In the genomic region with DNA sequence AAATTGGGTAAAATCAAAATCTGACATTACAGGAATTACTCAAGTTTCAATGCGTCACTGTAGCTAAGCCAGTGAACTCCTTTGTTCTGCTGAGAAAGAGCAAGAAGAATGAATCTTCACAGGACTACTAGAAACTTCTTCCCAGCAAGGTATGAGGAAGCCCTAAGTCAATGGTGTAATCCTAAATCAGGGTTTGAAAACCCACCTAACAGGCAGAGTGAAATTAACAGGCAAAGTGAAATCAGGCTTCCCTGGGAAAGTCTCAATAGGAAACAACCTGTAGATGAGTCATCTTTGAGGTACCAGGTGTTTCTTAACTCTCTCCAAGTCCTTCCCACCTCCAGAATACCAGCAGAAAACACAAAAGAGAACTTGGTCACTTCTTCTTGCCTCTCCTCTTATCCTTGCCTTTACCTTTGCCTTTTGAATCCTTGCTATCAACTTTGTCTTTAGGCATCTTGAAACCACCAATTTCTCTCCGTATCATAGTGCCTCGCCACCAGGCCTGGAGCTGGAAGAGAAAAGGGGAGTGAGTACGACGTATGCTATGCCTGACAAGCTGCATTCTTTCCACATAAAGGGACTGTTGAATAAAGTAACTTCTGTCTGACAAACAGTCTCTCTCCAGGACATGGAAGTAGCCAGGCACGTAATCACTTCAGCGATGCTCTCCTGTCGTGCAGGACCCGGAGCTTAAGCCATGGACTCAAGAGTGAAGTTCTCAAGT, we compare ENCODE assay signal across 15 cellular contexts.
DNase-seq lines count a peak whose midpoint lies in the region; ATAC-seq and TF ChIP-seq lines count a peak whose summit lies in the region.
"Had no signal": no experiment of that assay in that cellular context is flagged by ENCODE, and none has a peak within 500 bp of the region (broad histone marks: within the 10 kb centered on the region; RNA-seq: fewer than 3 reads in every experiment).

No MANE protein-coding gene starts in this region.

- no peak overlapping the region for H3K4me3 Mint-ChIP-seq in GM23338
- peak overlapping the region; percentile 52 for H3K4me3 Mint-ChIP-seq in neural progenitor cell

- ATAC-seq in GM23338 (peak; percentile 59), RWPE2 (ENCODE audit: low read depth) (peak; percentile 87)

- H4K20me1 ChIP-seq in GM23338 (replicated peaks; ENCODE audit: insufficient read depth) (no peaks in the 10 kb centered on the region), neural progenitor cell (ENCODE audit: low read depth) (peaks cover 7% of the 10 kb centered on the region)

- H3K4me3 ChIP-seq in GM23338 = no peak overlapping the region
- no peak overlapping the region for H3K4me3 ChIP-seq in RWPE2 (ENCODE audit: severe bottlenecking)
- H3K4me3 ChIP-seq in epithelial cell of esophagus (ENCODE audit: low read length) = peak overlapping the region; percentile 11
- H3K4me3 ChIP-seq in neural progenitor cell = no peak overlapping the region
- no peak overlapping the region for H3K4me3 ChIP-seq in right atrium auricular region

- peak overlapping the region; percentile 59 for H3K27ac Mint-ChIP-seq in GM23338
- peak overlapping the region; percentile 87 for H3K27ac Mint-ChIP-seq in neural progenitor cell
- H3K27ac Mint-ChIP-seq: activated T-helper 2 cell treated with anti-CD3 and anti-CD28 coated beads, Interferon-gamma antibody, Interleukin-2, Interleukin-4, amounts not matched to agents 10 μg/mL and 5 μg/mL and 100 μg/mL, durations not matched to agents 14 hours and 24 hours and 36 hours had no signal

- peaks cover 6% of the 10 kb centered on the region; the same call in 1 of the 2 replicates for H3K4me1 ChIP-seq in GM23338 (ENCODE audit: insufficient read depth)
- H3K4me1 ChIP-seq in RWPE2 (ENCODE audit: insufficient read depth, poor library complexity, severe bottlenecking) = peaks cover 9% of the 10 kb centered on the region
- H3K4me1 ChIP-seq in neural progenitor cell = peaks cover 13% of the 10 kb centered on the region
- H3K4me1 ChIP-seq in right atrium auricular region = no peaks in the 10 kb centered on the region

- no peaks in the 10 kb centered on the region for H3K36me3 ChIP-seq in GM23338 (ENCODE audit: insufficient read depth)
- H3K36me3 ChIP-seq in RWPE2 (ENCODE audit: low read depth) = no peaks in the 10 kb centered on the region; the same call in 1 of the 2 replicates
- no peaks in the 10 kb centered on the region for H3K36me3 ChIP-seq in neural progenitor cell
- peaks cover under 1% of the 10 kb centered on the region for H3K36me3 ChIP-seq in right atrium auricular region

- H3K27me3 Mint-ChIP-seq in GM23338 (ENCODE audit: insufficient read depth, low read depth, poor library complexity) = peaks cover 2% of the 10 kb centered on the region
- H3K27me3 Mint-ChIP-seq in neural progenitor cell (ENCODE audit: insufficient read depth, low read depth) = peaks cover 2% of the 10 kb centered on the region

- H3F3A ChIP-seq in GM23338 (replicated peaks; ENCODE audit: low read depth) (no peaks in the 10 kb centered on the region; the same call in 1 of the 2 replicates), neural progenitor cell (ENCODE audit: low read depth) (peaks cover 20% of the 10 kb centered on the region)

- no peak overlapping the region for H2AFZ ChIP-seq in GM23338
- H2AFZ ChIP-seq in neural progenitor cell (replicated peaks) = no peak overlapping the region

- H3K4me2 ChIP-seq in GM23338 (no peak overlapping the region), neural progenitor cell (peak overlapping the region; percentile 50)
- H3K4me2 ChIP-seq: KMS-11 had no signal

- no peak for TF ChIP-seq CTCF in GM23338 (conservative IDR thresholded peaks at IDR 0.05; ENCODE audit: low read depth in 2 of 2)
- no peak for TF ChIP-seq CTCF in RWPE2 (IDR thresholded peaks at IDR 0.05; ENCODE audit: poor library complexity, severe bottlenecking)
- TF ChIP-seq CTCF in epithelial cell of esophagus (IDR thresholded peaks at IDR 0.05; ENCODE audit: insufficient read depth, low read depth, low read length, missing control alignments) = no peak
- TF ChIP-seq CTCF in neural progenitor cell (IDR thresholded peaks at IDR 0.05) = no peak
- TF ChIP-seq CTCF in right atrium auricular region (IDR thresholded peaks at IDR 0.05) = no peak

- no peaks in the 10 kb centered on the region for H3K27me3 ChIP-seq in GM23338 (ENCODE audit: insufficient read depth)
- H3K27me3 ChIP-seq in RWPE2 (ENCODE audit: insufficient read depth, poor library complexity, severe bottlenecking) = no peaks in the 10 kb centered on the region
- H3K27me3 ChIP-seq in neural progenitor cell = no peaks in the 10 kb centered on the region
- H3K27me3 ChIP-seq in right atrium auricular region = no peaks in the 10 kb centered on the region

- DNase-seq in GM23338 (ENCODE audit: low spot score) (peak; percentile 60), RWPE2 (ENCODE audit: low spot score) (no peak), epithelial cell of esophagus (ENCODE audit: low read depth) (peak; percentile 97), neural progenitor cell (ENCODE audit: low spot score) (peak; percentile 62), NCI-H1105 treated with DMSO at 0.1 percent for 48 hours (lab: John Stamatoyannopoulos, UW) (no peak), NCI-H446 treated with DMSO at 0.1 percent for 48 hours (lab: John Stamatoyannopoulos, UW) (no peak), right atrium auricular region (ENCODE audit: low spot score) (no peak), GM19240 (ENCODE audit: insufficient read length, low spot score) (no peak)
- DNase-seq: activated CD4-positive, alpha-beta T cell treated with anti-CD3 and anti-CD28 coated beads, Interleukin-2, amount 50 U/mL, for 1 hour; AML-193; cortex of kidney; NCI-H1436 treated with DMSO at 0.1 percent for 48 hours; NCI-H345 had no signal

- H3K9ac ChIP-seq in neural progenitor cell = no peak overlapping the region
- H3K9ac ChIP-seq: KMS-11 had no signal

- no peaks in the 10 kb centered on the region for H3K9me2 ChIP-seq in GM23338 (ENCODE audit: insufficient read depth)

- H3K36me3 Mint-ChIP-seq in GM23338 (ENCODE audit: low read depth) = peaks cover 17% of the 10 kb centered on the region
- H3K36me3 Mint-ChIP-seq in neural progenitor cell = peaks cover 16% of the 10 kb centered on the region

- H3K4me1 Mint-ChIP-seq in GM23338 (peaks cover 20% of the 10 kb centered on the region), neural progenitor cell (peaks cover 32% of the 10 kb centered on the region)

- H3K79me2 ChIP-seq in GM23338 (replicated peaks; ENCODE audit: insufficient read depth) (no peaks in the 10 kb centered on the region), neural progenitor cell (ENCODE audit: low read depth) (no peaks in the 10 kb centered on the region)

- peak overlapping the region; percentile 40; the same call in 1 of the 2 replicates for H3K27ac ChIP-seq in GM23338 (ENCODE audit: low read depth)
- H3K27ac ChIP-seq in RWPE2 (ENCODE audit: poor library complexity, severe bottlenecking) = no peak overlapping the region
- H3K27ac ChIP-seq in neural progenitor cell = peak overlapping the region; percentile 53
- H3K27ac ChIP-seq in right atrium auricular region = no peak overlapping the region
- H3K27ac ChIP-seq: KMS-11 had no signal

- H3K9me3 ChIP-seq in RWPE2 (ENCODE audit: severe bottlenecking) = no peaks in the 10 kb centered on the region
- no peaks in the 10 kb centered on the region for H3K9me3 ChIP-seq in neural progenitor cell (ENCODE audit: low read depth)
- no peaks in the 10 kb centered on the region for H3K9me3 ChIP-seq in right atrium auricular region

- H3K9me3 Mint-ChIP-seq in GM23338 (no peaks in the 10 kb centered on the region), neural progenitor cell (no peaks in the 10 kb centered on the region)
- H3K9me3 Mint-ChIP-seq: activated T-helper 2 cell treated with anti-CD3 and anti-CD28 coated beads, Interferon-gamma antibody, Interleukin-2, Interleukin-4, amounts not matched to agents 10 μg/mL and 5 μg/mL and 100 μg/mL, durations not matched to agents 14 hours and 24 hours and 36 hours had no signal

TF ChIP-seq in GM23338, 12 proteins besides CTCF, POLR2A, EP300 and RAD21 (continues in another document):
- TF ChIP-seq, protein P1, sequence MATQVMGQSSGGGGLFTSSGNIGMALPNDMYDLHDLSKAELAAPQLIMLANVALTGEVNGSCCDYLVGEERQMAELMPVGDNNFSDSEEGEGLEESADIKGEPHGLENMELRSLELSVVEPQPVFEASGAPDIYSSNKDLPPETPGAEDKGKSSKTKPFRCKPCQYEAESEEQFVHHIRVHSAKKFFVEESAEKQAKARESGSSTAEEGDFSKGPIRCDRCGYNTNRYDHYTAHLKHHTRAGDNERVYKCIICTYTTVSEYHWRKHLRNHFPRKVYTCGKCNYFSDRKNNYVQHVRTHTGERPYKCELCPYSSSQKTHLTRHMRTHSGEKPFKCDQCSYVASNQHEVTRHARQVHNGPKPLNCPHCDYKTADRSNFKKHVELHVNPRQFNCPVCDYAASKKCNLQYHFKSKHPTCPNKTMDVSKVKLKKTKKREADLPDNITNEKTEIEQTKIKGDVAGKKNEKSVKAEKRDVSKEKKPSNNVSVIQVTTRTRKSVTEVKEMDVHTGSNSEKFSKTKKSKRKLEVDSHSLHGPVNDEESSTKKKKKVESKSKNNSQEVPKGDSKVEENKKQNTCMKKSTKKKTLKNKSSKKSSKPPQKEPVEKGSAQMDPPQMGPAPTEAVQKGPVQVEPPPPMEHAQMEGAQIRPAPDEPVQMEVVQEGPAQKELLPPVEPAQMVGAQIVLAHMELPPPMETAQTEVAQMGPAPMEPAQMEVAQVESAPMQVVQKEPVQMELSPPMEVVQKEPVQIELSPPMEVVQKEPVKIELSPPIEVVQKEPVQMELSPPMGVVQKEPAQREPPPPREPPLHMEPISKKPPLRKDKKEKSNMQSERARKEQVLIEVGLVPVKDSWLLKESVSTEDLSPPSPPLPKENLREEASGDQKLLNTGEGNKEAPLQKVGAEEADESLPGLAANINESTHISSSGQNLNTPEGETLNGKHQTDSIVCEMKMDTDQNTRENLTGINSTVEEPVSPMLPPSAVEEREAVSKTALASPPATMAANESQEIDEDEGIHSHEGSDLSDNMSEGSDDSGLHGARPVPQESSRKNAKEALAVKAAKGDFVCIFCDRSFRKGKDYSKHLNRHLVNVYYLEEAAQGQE (IDR thresholded peaks at IDR 0.05; ENCODE audit: unreplicated experiment) = no peak
- TF ChIP-seq STAT1 (IDR thresholded peaks at IDR 0.05; ENCODE audit: unreplicated experiment) (no peak), ZNF114 (CRISPR knock-in tag; IDR thresholded peaks at IDR 0.05) (no peak), POLR2AphosphoS5 (IDR thresholded peaks at IDR 0.05; ENCODE audit: low read depth) (no peak), ZNF331 (CRISPR knock-in tag; IDR thresholded peaks at IDR 0.05; ENCODE audit: low read depth) (no peak)
- TF ChIP-seq, protein P2, sequence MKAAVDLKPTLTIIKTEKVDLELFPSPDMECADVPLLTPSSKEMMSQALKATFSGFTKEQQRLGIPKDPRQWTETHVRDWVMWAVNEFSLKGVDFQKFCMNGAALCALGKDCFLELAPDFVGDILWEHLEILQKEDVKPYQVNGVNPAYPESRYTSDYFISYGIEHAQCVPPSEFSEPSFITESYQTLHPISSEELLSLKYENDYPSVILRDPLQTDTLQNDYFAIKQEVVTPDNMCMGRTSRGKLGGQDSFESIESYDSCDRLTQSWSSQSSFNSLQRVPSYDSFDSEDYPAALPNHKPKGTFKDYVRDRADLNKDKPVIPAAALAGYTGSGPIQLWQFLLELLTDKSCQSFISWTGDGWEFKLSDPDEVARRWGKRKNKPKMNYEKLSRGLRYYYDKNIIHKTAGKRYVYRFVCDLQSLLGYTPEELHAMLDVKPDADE (IDR thresholded peaks at IDR 0.05) = no peak

Comparison
In these comparisons a context has a peak if more than half of its experiments do, and no peak if none do; other contexts are left out.
1. DNase-seq: peak in GM23338 (single experiment), epithelial cell of esophagus (single experiment) and neural progenitor cell (single experiment); none in RWPE2 (single experiment), NCI-H1105 treated with DMSO at 0.1 percent for 48 hours (single experiment), NCI-H446 treated with DMSO at 0.1 percent for 48 hours (single experiment), right atrium auricular region (single experiment) and GM19240 (single experiment).
2. H3K27ac ChIP-seq: peak in GM23338 (single experiment) and neural progenitor cell (single experiment); none in RWPE2 (single experiment) and right atrium auricular region (0 of 2).